8 cellular contexts compared by ENCODE assay signal in genomic region chr20:1465470-1466210, GRCh38. TPM values are rescaled to one million over a fixed set of nuclear protein-coding genes. Genes with fewer than 3 reads are reported as not detected.
DNase-seq lines count a peak whose midpoint lies in the region; ATAC-seq, FAIRE-seq and TF ChIP-seq lines count a peak whose summit lies in the region.

No MANE protein-coding gene starts in this region.

- H3K4me3 ChIP-seq in A549, result peak overlapping the region; percentile 97
- peak overlapping the region; percentile 96 for H3K4me3 ChIP-seq in HUES64 (ENCODE audit: low read length)
- H3K4me3 ChIP-seq in muscle layer of colon (ENCODE audit: low read depth in 1 of 2, low read length in 2 of 2), result peak overlapping the region; percentile 92 to 93

- peak overlapping the region; percentile 41 for H3K27ac Mint-ChIP-seq in central memory CD8-positive, alpha-beta T cell (ENCODE audit: low read depth)

- 32% methylated on average over 12 of the region's 12 CpGs for WGBS in A549 (ENCODE audit: missing lambda C conversion rate)
- 42% methylated on average over 12 of the region's 12 CpGs for WGBS in HUES64

- H3K4me1 Mint-ChIP-seq in central memory CD8-positive, alpha-beta T cell, result peaks cover 51% of the 10 kb centered on the region

- H3K9me3 Mint-ChIP-seq in central memory CD8-positive, alpha-beta T cell, result no peaks in the 10 kb centered on the region

- CTCF ChIA-PET in A549 (lab: Yijun Ruan, JAX), result interaction anchor here (0.7 to 12.5 kb wide), 20 partner anchors 9 to 256 kb away, joined by 3 to 306 read pairs (median 8); partner anchors contain the start of gene FKBP1A

- peaks cover 11% of the 10 kb centered on the region for H3K36me3 Mint-ChIP-seq in central memory CD8-positive, alpha-beta T cell (ENCODE audit: insufficient read depth)

- H3K4me1 ChIP-seq in A549, result peaks cover 34% of the 10 kb centered on the region
- peaks cover 7% of the 10 kb centered on the region for H3K4me1 ChIP-seq in HUES64 (ENCODE audit: insufficient read depth, low read length)
- H3K4me1 ChIP-seq in muscle layer of colon (ENCODE audit: insufficient read depth, low read length), result peaks cover 35% of the 10 kb centered on the region

- H3K27me3 ChIP-seq in HUES64 (ENCODE audit: insufficient read depth, low read length), result no peaks in the 10 kb centered on the region
- no peaks in the 10 kb centered on the region for H3K27me3 ChIP-seq in muscle layer of colon (ENCODE audit: control insufficient read depth in 1 of 2, insufficient read depth in 2 of 2, low read length in 2 of 2)

- peak overlapping the region; percentile 77 for H3K4me3 Mint-ChIP-seq in central memory CD8-positive, alpha-beta T cell

- TF ChIP-seq POLR2A in A549 (IDR thresholded peaks at IDR 0.05; ENCODE audit: low read length), result no peak

- H3K4me2 ChIP-seq in A549, result peak overlapping the region; percentile 92

- DNase-seq in A549 (ENCODE audit: low read depth in 1 of 2, low spot score in 1 of 2) (no peak), NCI-H1694 treated with DMSO at 0.1 percent for 48 hours (lab: John Stamatoyannopoulos, UW) (no peak), NCI-H526 (lab: John Stamatoyannopoulos, UW) (no peak)
- no peak for DNase-seq in central memory CD8-positive, alpha-beta T cell (ENCODE audit: low spot score in 2 of 2)
- DNase-seq in stimulated activated CD4-positive, alpha-beta T cell treated with anti-CD3 and anti-CD28 coated beads, Interleukin-4, amount 100 ng/mL, for 24 hours, result no peak

- no peak for FAIRE-seq in A549 (lab: Jason Lieb, UNC)

- TF ChIP-seq EP300 in A549 (IDR thresholded peaks at IDR 0.05), result no peak

- H3K9me3 ChIP-seq in A549, result no peaks in the 10 kb centered on the region
- H3K9me3 ChIP-seq in HUES64 (ENCODE audit: insufficient read depth, low read depth, low read length), result no peaks in the 10 kb centered on the region
- H3K9me3 ChIP-seq in muscle layer of colon (ENCODE audit: low read length), result no peaks in the 10 kb centered on the region

- H3K27ac ChIP-seq in A549, result peak overlapping the region; percentile 95 to 97
- no peak overlapping the region for H3K27ac ChIP-seq in HUES64 (ENCODE audit: low read depth, low read length)
- peak overlapping the region; percentile 88 for H3K27ac ChIP-seq in muscle layer of colon (ENCODE audit: low read depth, low read length)

- POLR2A ChIA-PET in A549 (lab: Yijun Ruan, JAX), result interaction anchor here (1.4 to 2.1 kb wide), 3 partner anchors 38 to 345 kb away, joined by 3 to 7 read pairs (median 4); no protein-coding TSS in a partner anchor

- H3K36me3 ChIP-seq in HUES64 (ENCODE audit: insufficient read depth, low read length) (peaks cover 44% of the 10 kb centered on the region), muscle layer of colon (ENCODE audit: insufficient read depth, low read length) (peaks cover 16% of the 10 kb centered on the region)

- no peak for TF ChIP-seq CTCF in A549 (IDR thresholded peaks at IDR 0.05)

- H3K27me3 Mint-ChIP-seq in central memory CD8-positive, alpha-beta T cell, result peaks cover 3% of the 10 kb centered on the region

- H3K9ac ChIP-seq in HUES64 (ENCODE audit: low read depth, low read length) (peak overlapping the region; percentile 92), muscle layer of colon (ENCODE audit: low read length) (peak overlapping the region; percentile 25)

- no peak for ATAC-seq in A549
- no peak for ATAC-seq in central memory CD8-positive, alpha-beta T cell (replicated peaks; ENCODE audit: extremely low read depth, poor library complexity, severe bottlenecking)
- no peak for ATAC-seq in HG03139 (IDR thresholded peaks at IDR 0.05; ENCODE audit: unreplicated experiment)

- TF ChIP-seq RAD21 in A549 (conservative IDR thresholded peaks at IDR 0.05 in 1 of 2, IDR thresholded peaks at IDR 0.05 in 1 of 2), result no peak

TF ChIP-seq in A549, 52 proteins besides CTCF, POLR2A, EP300 and RAD21:
- TF ChIP-seq ELK1 (IDR thresholded peaks at IDR 0.05; ENCODE audit: low read depth, low read length), result no peak
- TF ChIP-seq ZC3H11A (IDR thresholded peaks at IDR 0.05), result no peak
- TF ChIP-seq ESRRA (IDR thresholded peaks at IDR 0.05; ENCODE audit: borderline replicate concordance, low read length), result 0 out of 2 replicates have a peak, but pooled peaks have one; percentile 10

RNA-seq across cellular contexts. Expression of gene NSFL1C, which starts 1.0 kb away (rescaled TPM):
- polyA plus RNA-seq in A549 (2011; rRNA removed), result 53.2 and 56.6 TPM in 2 replicates
- polyA plus RNA-seq in A549 (2012; cell fraction: cytosol; rRNA removed), result 44.0 and 54.8 TPM in 2 replicates
- 46.1 and 64.4 TPM in 2 replicates for polyA plus RNA-seq in A549 (2012; cell fraction: nucleus; rRNA removed)
- polyA plus RNA-seq in A549 (2017; fragmentation: RNase III; extraction: RNeasy Plus Mini Kit Qiagen cat#74134 plus additional on column Dnase treatment), result 117 to 136 TPM (median 125 TPM) in 3 replicates
- 32.6 and 45.7 TPM in 2 replicates for polyA minus RNA-seq in A549 (2011; rRNA and poly(A)+ RNA removed)
- 50.5 TPM for polyA plus RNA-seq in HUES64 (2013, experiment 1 of 2)
- 50.4 TPM for polyA plus RNA-seq in HUES64 (2013, experiment 2 of 2)

RNA-seq across cellular contexts. Expression of gene SIRPB2, which starts 25.6 kb away (rescaled TPM):
- not detected in 2 replicates for polyA plus RNA-seq in A549 (2011; rRNA removed)
- polyA plus RNA-seq in A549 (2012; cell fraction: cytosol; rRNA removed), result not detected in 2 replicates
- polyA plus RNA-seq in A549 (2012; cell fraction: nucleus; rRNA removed), result not detected in 2 replicates
- not detected in 3 replicates for polyA plus RNA-seq in A549 (2017; fragmentation: RNase III; extraction: RNeasy Plus Mini Kit Qiagen cat#74134 plus additional on column Dnase treatment)
- not detected in 2 replicates for polyA minus RNA-seq in A549 (2011; rRNA and poly(A)+ RNA removed)
- not detected for polyA plus RNA-seq in HUES64 (2013, experiment 1 of 2)
- not detected for polyA plus RNA-seq in HUES64 (2013, experiment 2 of 2)
